11 cellular contexts compared by ENCODE assay signal in the genomic region with DNA sequence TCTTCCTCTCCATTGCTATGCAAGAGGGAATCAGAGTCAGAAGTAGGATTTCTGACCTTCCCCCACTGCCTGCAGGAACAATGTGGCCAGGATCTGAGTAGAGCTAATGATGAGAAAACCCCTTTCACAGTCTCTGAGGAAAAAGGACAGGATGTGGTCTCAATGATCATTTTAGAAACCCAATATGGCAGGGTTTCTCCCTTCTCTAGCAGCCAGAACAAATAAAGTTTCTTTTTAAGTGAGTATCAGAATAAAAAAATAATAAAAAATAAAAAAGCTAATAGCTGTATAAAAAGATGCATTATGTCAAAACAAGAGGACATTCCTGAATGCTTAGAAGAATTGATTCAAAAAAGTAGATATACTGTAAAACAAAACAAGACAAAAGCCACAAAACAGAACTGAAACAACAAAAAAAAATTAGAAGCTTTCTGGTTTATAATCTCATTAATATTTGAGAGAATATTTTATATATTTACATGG.
DNase-seq lines count a peak whose midpoint lies in the region; ATAC-seq and TF ChIP-seq lines count a peak whose summit lies in the region.
"Had no signal": no experiment of that assay in that cellular context is flagged by ENCODE, and none has a peak within 500 bp of the region (broad histone marks: within the 10 kb centered on the region; RNA-seq: fewer than 3 reads in every experiment).

No MANE protein-coding gene starts in this region.

- H3K79me2 ChIP-seq in SU-DHL-6 (ENCODE audit: insufficient read depth, low read length) = no peaks in the 10 kb centered on the region

- ATAC-seq in GM19438 (IDR thresholded peaks at IDR 0.05; ENCODE audit: low read depth, unreplicated experiment) = peak; percentile 96
- ATAC-seq in HG03025 (IDR thresholded peaks at IDR 0.05; ENCODE audit: low FRiP score, unreplicated experiment) = peak; percentile 96

- H3K4me3 ChIP-seq in SU-DHL-6 (ENCODE audit: insufficient read depth, low read length, poor library complexity, severe bottlenecking) = no peak overlapping the region
- H3K4me3 ChIP-seq: HAP-1 had no signal

- no peak overlapping the region for H2AFZ ChIP-seq in SU-DHL-6 (ENCODE audit: low read depth, low read length, severe bottlenecking)

- H3F3A ChIP-seq in SU-DHL-6 (ENCODE audit: insufficient read depth) = no peaks in the 10 kb centered on the region

- no peaks in the 10 kb centered on the region for H3K9me2 ChIP-seq in SU-DHL-6 (replicated peaks; ENCODE audit: insufficient read depth, low read length)

- no peaks in the 10 kb centered on the region for H4K20me1 ChIP-seq in SU-DHL-6 (ENCODE audit: low read depth, low read length)

- H3K4me2 ChIP-seq in SU-DHL-6 (ENCODE audit: low read depth, low read length, poor library complexity, severe bottlenecking) = peak overlapping the region; percentile 25

- H3K36me3 ChIP-seq in SU-DHL-6 (ENCODE audit: low read length) = no peaks in the 10 kb centered on the region
- H3K36me3 ChIP-seq: HAP-1 had no signal

- no peaks in the 10 kb centered on the region for H3K27me3 ChIP-seq in SU-DHL-6 (ENCODE audit: low read length)

- no peak overlapping the region for H3K9ac ChIP-seq in SU-DHL-6 (ENCODE audit: low read length)

- peak; percentile 13 for DNase-seq in EH (ENCODE audit: low read depth)
- DNase-seq in NCI-H1930 (lab: John Stamatoyannopoulos, UW) = no peak
- no peak for DNase-seq in kidney glomerular epithelial cell (lab: John Stamatoyannopoulos, UW)
- no peak for DNase-seq in NCI-H526 (lab: John Stamatoyannopoulos, UW)
- no peak for DNase-seq in mesenteric fat pad (ENCODE audit: low spot score)
- DNase-seq: glutamatergic neuron, NCI-H446 treated with DMSO at 0.1 percent for 48 hours had no signal

- no peak overlapping the region for H3K27ac ChIP-seq in SU-DHL-6 (ENCODE audit: low read depth, low read length)

- TF ChIP-seq CTCF in SU-DHL-6 (IDR thresholded peaks at IDR 0.05; ENCODE audit: insufficient read depth, low read length, poor library complexity, severe bottlenecking) = no peak

- H3K9me3 ChIP-seq in SU-DHL-6 (ENCODE audit: insufficient read depth, low read length) = no peaks in the 10 kb centered on the region
- H3K9me3 ChIP-seq: HAP-1 had no signal
